In genomic region chr1:10338047-10338446, GRCh38 we compare ENCODE assay signal across 8 cellular contexts.
A peak's percentile ranks its signal among the peaks of the same experiment; 100 is the strongest.
DNase-seq lines count a peak whose midpoint lies in the region; ATAC-seq, FAIRE-seq and TF ChIP-seq lines count a peak whose summit lies in the region.

No MANE protein-coding gene starts in this region.

- H3K4me3 ChIP-seq in H1 (ENCODE audit: extremely low read depth in 1 of 4, insufficient read depth in 2 of 4, low read depth in 3 of 4, low read length in 4 of 4) (no peak overlapping the region), mesodermal cell (ENCODE audit: extremely low read depth, insufficient read depth, low read length, poor library complexity, severe bottlenecking) (no peak overlapping the region)

- H2AFZ ChIP-seq in H1 (ENCODE audit: low read length): no peak overlapping the region

- no peak overlapping the region for H3K14ac ChIP-seq in H1 (ENCODE audit: insufficient read length)

- H4K20me1 ChIP-seq in H1 (replicated peaks in 1 of 2; ENCODE audit: control insufficient read depth in 1 of 2, insufficient read depth in 2 of 2, low read length in 2 of 2): no peaks in the 10 kb centered on the region

- no peaks in the 10 kb centered on the region for H3K4me1 Mint-ChIP-seq in activated B cell treated with CpG ODN at 0.5 μM for 24 hours

- CTCF ChIA-PET in activated B cell treated with CpG ODN at 0.5 μM for 24 hours (lab: Charles Lee): no interaction called here
- CTCF ChIA-PET in H1 (lab: Charles Lee; ENCODE audit: partially characterized antibody): interaction anchor here (0.6 to 2.8 kb wide), 27 partner anchors 9 to 799 kb away, joined by 3 to 12 read pairs (median 3); partner anchors contain the start of genes CENPS and KIF1B

- no peaks in the 10 kb centered on the region for H3K27me3 ChIP-seq in H1 (replicated peaks in 1 of 4; ENCODE audit: control insufficient read depth in 3 of 4, extremely low read depth in 1 of 4, insufficient read depth in 3 of 4, low read length in 3 of 4)

- peaks cover 46% of the 10 kb centered on the region for H3K36me3 Mint-ChIP-seq in activated B cell treated with CpG ODN at 0.5 μM for 24 hours (ENCODE audit: low read depth)

- no peak overlapping the region for H3K18ac ChIP-seq in H1 (ENCODE audit: extremely low read depth, low read length)

- no peak overlapping the region for H2BK120ac ChIP-seq in H1 (replicated peaks; ENCODE audit: low read depth, low read length)

- no peak overlapping the region for H4K5ac ChIP-seq in H1 (ENCODE audit: insufficient read length, low read depth, low read length)

- TF ChIP-seq CTCF in activated B cell treated with CpG ODN at 0.5 μM for 24 hours (IDR thresholded peaks at IDR 0.05): no peak
- TF ChIP-seq CTCF in H1 (IDR thresholded peaks at IDR 0.05; ENCODE audit: control extremely low read depth in 1 of 3, insufficient read depth in 1 of 3, low read depth in 1 of 3, low read length in 3 of 3): peak; percentile 74 to 91 (median 85)

- no peak overlapping the region for H2BK15ac ChIP-seq in H1 (ENCODE audit: low read length)

- TF ChIP-seq RAD21 in Ishikawa (IDR thresholded peaks at IDR 0.05; ENCODE audit: low read depth) (peak; percentile 84), H1 (IDR thresholded peaks at IDR 0.05 in 1 of 2, conservative IDR thresholded peaks at IDR 0.05 in 1 of 2; ENCODE audit: low read depth in 2 of 2, low read length in 2 of 2) (peak; percentile 89 to 91)

- no peaks in the 10 kb centered on the region for H3K27me3 Mint-ChIP-seq in activated B cell treated with CpG ODN at 0.5 μM for 24 hours

- H2AK5ac ChIP-seq in H1 (ENCODE audit: low read depth, low read length): no peak overlapping the region

- no peak overlapping the region for H2BK12ac ChIP-seq in H1 (ENCODE audit: low read depth, low read length)

- POLR2A ChIA-PET in activated B cell treated with CpG ODN at 0.5 μM for 24 hours (lab: Charles Lee) (no interaction called here), H1 (lab: Charles Lee; ENCODE audit: partially characterized antibody) (interaction anchor here (1.3 kb wide), 2 partner anchors 111 to 128 kb away, joined by 4 to 8 read pairs; partner anchors contain the start of gene KIF1B)

- H3K4me2 ChIP-seq in H1 (ENCODE audit: insufficient read depth in 1 of 2, low read depth in 2 of 2, low read length in 2 of 2): no peak overlapping the region

- 45% methylated on average over 2 of the region's 2 CpGs; no CpG with 5 or more reads in 1 of the 2 experiments for WGBS in H1 (ENCODE audit: extremely low coverage in 1 of 2, insufficient coverage in 1 of 2, insufficient read length in 1 of 2, insufficient replicate concordance in 2 of 2, low coverage in 1 of 2, low lambda C conversion rate in 2 of 2, missing lambda C conversion rate in 1 of 2), 2 experiments
- WGBS in mesodermal cell (ENCODE audit: insufficient coverage in 2 of 2), 2 experiments: 22% methylated on average over 1 of the region's 2 CpGs; no CpG with 5 or more reads in 1 of the 2 experiments

- no peaks in the 10 kb centered on the region for H3K9me3 Mint-ChIP-seq in activated B cell treated with CpG ODN at 0.5 μM for 24 hours

- H3K27ac ChIP-seq in H1 (ENCODE audit: low read depth, low read length): no peak overlapping the region
- peak overlapping the region; percentile 31 for H3K27ac ChIP-seq in mesodermal cell (ENCODE audit: low read depth, low read length, severe bottlenecking)
- peak overlapping the region; percentile 94 for H3K27ac ChIP-seq in temporal lobe (ENCODE audit: low read depth, low read length)

- TF ChIP-seq EP300 in Ishikawa (IDR thresholded peaks at IDR 0.05; ENCODE audit: borderline replicate concordance) (no peak), H1 (IDR thresholded peaks at IDR 0.05; ENCODE audit: borderline replicate concordance in 1 of 2, low read depth in 2 of 2, low read length in 2 of 2) (no peak)

- no peak overlapping the region for H3K9ac ChIP-seq in H1 (replicated peaks in 1 of 4; ENCODE audit: extremely low read depth in 1 of 4, low read depth in 3 of 4, low read length in 3 of 4)

- no peaks in the 10 kb centered on the region for H3K79me2 ChIP-seq in H1 (ENCODE audit: control insufficient read depth in 1 of 2, insufficient read depth in 2 of 2, low read length in 2 of 2)

- H3K4me3 Mint-ChIP-seq in activated B cell treated with CpG ODN at 0.5 μM for 24 hours: no peak overlapping the region

- no peak overlapping the region for H3K23ac ChIP-seq in H1 (ENCODE audit: insufficient read length)

- no peak overlapping the region for H2BK5ac ChIP-seq in H1 (ENCODE audit: low read depth, low read length)

- peak; percentile 57 for ATAC-seq in activated B cell treated with CpG ODN at 0.5 μM for 24 hours (ENCODE audit: low read depth)
- ATAC-seq in HG03175 (IDR thresholded peaks at IDR 0.05; ENCODE audit: unreplicated experiment): no peak
- no peak for ATAC-seq in GM18519 (IDR thresholded peaks at IDR 0.05; ENCODE audit: low FRiP score, unreplicated experiment)

- H3K36me3 ChIP-seq in H1 (ENCODE audit: control insufficient read depth in 2 of 4, insufficient read depth in 4 of 4, low read length in 3 of 4) (peaks cover 2 to 61% (median 29%) of the 10 kb centered on the region in 4 experiments; a peak in 7 of 8 replicates), mesodermal cell (ENCODE audit: control insufficient read depth, insufficient read depth, low read length) (peaks cover 64% of the 10 kb centered on the region)

- no peak for TF ChIP-seq POLR2A in H1 (IDR thresholded peaks at IDR 0.05; ENCODE audit: control extremely low read depth in 1 of 2, low read depth in 2 of 2, low read length in 2 of 2)

- FAIRE-seq in H1 (lab: Jason Lieb, UNC): peak; percentile 83

- H3K4ac ChIP-seq in H1 (replicated peaks; ENCODE audit: insufficient read length, low read depth, low read length): no peak overlapping the region

- no peak overlapping the region for H3K27ac Mint-ChIP-seq in activated B cell treated with CpG ODN at 0.5 μM for 24 hours

- H3K23me2 ChIP-seq in H1 (ENCODE audit: low read depth, low read length): no peaks in the 10 kb centered on the region

- intact Hi-C loops in activated B cell treated with CpG ODN at 0.5 μM for 24 hours (cut with micrococcal nuclease): loop anchor here (1.0 kb wide), 1 partner anchor 129 kb away; no protein-coding TSS in a partner anchor

- H3K79me1 ChIP-seq in H1 (ENCODE audit: low read depth, low read length): no peaks in the 10 kb centered on the region

- H3K9me3 ChIP-seq in H1 (ENCODE audit: insufficient read depth in 2 of 2, low read depth in 1 of 2, low read length in 1 of 2) (no peaks in the 10 kb centered on the region), mesodermal cell (ENCODE audit: control insufficient read depth, low read length) (no peaks in the 10 kb centered on the region)

- H2BK20ac ChIP-seq in H1 (ENCODE audit: low read length): no peak overlapping the region

- DNase-seq in ELR (ENCODE audit: low read depth) (peak; percentile 48), activated B cell treated with CpG ODN at 0.5 μM for 24 hours (no peak), H1 (ENCODE audit: low read depth in 1 of 2, low spot score in 2 of 2) (peak; percentile 7 to 62)

- H3K4me1 ChIP-seq in H1 (replicated peaks in 1 of 4; ENCODE audit: control insufficient read depth in 3 of 4, insufficient read depth in 4 of 4, low read length in 3 of 4): peaks cover 0 to 7% (median 1%) of the 10 kb centered on the region in 4 experiments; a peak in 3 of 7 replicates
- H3K4me1 ChIP-seq in mesodermal cell (ENCODE audit: control insufficient read depth, insufficient read depth, low read length, poor library complexity, severe bottlenecking): peaks cover 7% of the 10 kb centered on the region

- H4K91ac ChIP-seq in H1 (replicated peaks; ENCODE audit: insufficient read length, low read length): no peak overlapping the region

- no peak overlapping the region for H4K8ac ChIP-seq in H1 (ENCODE audit: extremely low read depth, insufficient read depth, low read length)

- no peak overlapping the region for H3K56ac ChIP-seq in H1 (replicated peaks; ENCODE audit: insufficient read length, low read depth, low read length)

TF ChIP-seq in Ishikawa, 13 proteins besides CTCF, POLR2A, EP300 and RAD21:
- no peak for TF ChIP-seq TCF12 (IDR thresholded peaks at IDR 0.05; ENCODE audit: low read depth)
- no peak for TF ChIP-seq CREB1 (IDR thresholded peaks at IDR 0.05; ENCODE audit: low read depth)

TF ChIP-seq in H1, 55 proteins besides CTCF, POLR2A, EP300 and RAD21:
- TF ChIP-seq EGR1 (IDR thresholded peaks at IDR 0.05; ENCODE audit: borderline replicate concordance, low read depth, low read length): no peak
- TF ChIP-seq FOSL1 (IDR thresholded peaks at IDR 0.05; ENCODE audit: insufficient read depth, low read depth, low read length): peak; percentile 63; the same call in 1 of the 2 replicates
